ENCODE assay signal across 8 cellular contexts in genomic region chr1:23691499-23692307, GRCh38. TPM values are rescaled to one million over a fixed set of nuclear protein-coding genes. Genes with fewer than 3 reads are reported as not detected.
DNase-seq lines count a peak whose midpoint lies in the region; ATAC-seq and TF ChIP-seq lines count a peak whose summit lies in the region.

TSS of gene RPL11 (plus strand) at chr1:23691806. CDS start at chr1:23691824, 18 bp downstream.

- peak within 1 kb of the TSS; percentile 57 to 98 (median 90) for H3K4me3 ChIP-seq in adrenal gland
- peak within 1 kb of the TSS; percentile 58 to 98 (median 82) for H3K4me3 ChIP-seq in heart left ventricle
- H3K4me3 ChIP-seq in upper lobe of left lung = peak within 1 kb of the TSS; percentile 67 to 86 (median 79)

- TF ChIP-seq CTCF in GM12873 (IDR thresholded peaks at IDR 0.05; ENCODE audit: insufficient read depth, low read depth, low read length, missing control alignments) (peak; percentile 88), adrenal gland (IDR thresholded peaks at IDR 0.05) (peak; percentile 62 to 90 (median 84)), heart left ventricle (IDR thresholded peaks at IDR 0.05) (peak; percentile 69 to 94 (median 82)), upper lobe of left lung (IDR thresholded peaks at IDR 0.05) (peak; percentile 77 to 90 (median 86))

- intact Hi-C loops in adrenal gland (cut with DNase I) (loop anchor here (5.0 to 10.0 kb wide), 2 partner anchors 51 to 63 kb away; partner anchors contain the start of gene ELOA (in 1 of the 2)), heart left ventricle (cut with DNase I) (loop anchor here in 1 of 10 donors (5.0 kb wide), 1 partner anchor 51 kb away; the partner anchor contains the start of gene ELOA), posterior cingulate gyrus (cut with DNase I) (loop anchor here (2.0 kb wide), 1 partner anchor 53 kb away; no protein-coding TSS in a partner anchor)

- H3K27me3 ChIP-seq in adrenal gland (no peaks in the 10 kb centered on the region), heart left ventricle (no peaks in the 10 kb centered on the region), upper lobe of left lung (no peaks in the 10 kb centered on the region)

- H3K4me1 ChIP-seq in adrenal gland (replicated peaks in 1 of 2) (peaks cover 18 to 42% of the 10 kb centered on the region in 2 donors), heart left ventricle (peaks cover 7 to 51% (median 43%) of the 10 kb centered on the region in 12 donors), upper lobe of left lung (peaks cover 32 to 44% (median 42%) of the 10 kb centered on the region in 4 donors)

- peak; percentile 69 to 75 for TF ChIP-seq POLR2A in adrenal gland (IDR thresholded peaks at IDR 0.05)
- TF ChIP-seq POLR2A in heart left ventricle (IDR thresholded peaks at IDR 0.05) = peak in 1 of 2 donors; percentile 57
- peak; percentile 54 to 95 (median 80) for TF ChIP-seq POLR2A in upper lobe of left lung (IDR thresholded peaks at IDR 0.05)

- ATAC-seq in HG02798 (IDR thresholded peaks at IDR 0.05; ENCODE audit: poor library complexity, unreplicated experiment) (peak; percentile 97), heart left ventricle (peak; percentile 99 to 100 (median 99)), upper lobe of left lung (ENCODE audit: low FRiP score in 2 of 2) (peak; percentile 100)

- peak in 1 of 4 donors; percentile 5 for TF ChIP-seq EP300 in upper lobe of left lung (IDR thresholded peaks at IDR 0.05)

- 0 to 1% (median 0%) methylated on average over 26 to 45 of the region's 45 CpGs for WGBS in adrenal gland, 4 donors
- WGBS in heart left ventricle, 4 donors = 0 to 1% (median 1%) methylated on average over 35 to 45 of the region's 45 CpGs
- WGBS in upper lobe of left lung, 2 donors = 0 to 1% methylated on average over 41 to 45 of the region's 45 CpGs

- peaks cover 0 to 38% of the 10 kb centered on the region in 2 donors for H3K36me3 ChIP-seq in adrenal gland (replicated peaks in 1 of 2)
- H3K36me3 ChIP-seq in heart left ventricle = peaks cover 0 to 43% (median 38%) of the 10 kb centered on the region in 9 donors
- H3K36me3 ChIP-seq in upper lobe of left lung = peaks cover 18 to 42% (median 37%) of the 10 kb centered on the region in 4 donors

- H3K27ac ChIP-seq in adrenal gland (peak within 1 kb of the TSS; percentile 70 to 88 (median 75)), heart left ventricle (peak within 1 kb of the TSS; percentile 64 to 93 (median 81)), upper lobe of left lung (peak within 1 kb of the TSS; percentile 83 to 95 (median 88))

- DNase-seq in NCI-H1436 (lab: John Stamatoyannopoulos, UW) (peak; percentile 93), T-helper 1 cell (peak; percentile 70 to 90 (median 82)), adrenal gland (peak; percentile 91 to 98 (median 97)), heart left ventricle (peak; percentile 92 to 96 (median 94)), posterior cingulate gyrus (peak; percentile 90 to 99 (median 94)), upper lobe of left lung (peak; percentile 87 to 96)

- H3K9me3 ChIP-seq in adrenal gland (replicated peaks in 1 of 3) = no peaks in the 10 kb centered on the region
- peaks cover 0 to 6% (median 0%) of the 10 kb centered on the region in 12 donors for H3K9me3 ChIP-seq in heart left ventricle
- no peaks in the 10 kb centered on the region for H3K9me3 ChIP-seq in upper lobe of left lung

RNA-seq across cellular contexts. Expression of gene RPL11, which starts in this region (rescaled TPM):
- total RNA-seq in adrenal gland = 100 to 1,000 TPM; 685 to 982 (median 819) TPM
- polyA plus RNA-seq in adrenal gland = 1,000 to 10,000 TPM; 1,450 to 2,028 (median 1,673) TPM
- 100 to 1,000 TPM; 341 to 789 (median 680) TPM for total RNA-seq in heart left ventricle
- polyA plus RNA-seq in heart left ventricle = 1,000 to 10,000 TPM; 1,580 to 2,009 TPM
- total RNA-seq in upper lobe of left lung = 1,000 to 10,000 TPM in 1 of 6 donors, 100 to 1,000 TPM in 5; 497 to 1,020 (median 874) TPM

Comparison
In these comparisons a context has a peak if more than half of its experiments do, and no peak if none do; other contexts are left out.
1. Peak in every context shown above with its lines: DNase-seq, ATAC-seq, H3K4me3 ChIP-seq and H3K27ac ChIP-seq.